ENCODE assay signal across 24 cellular contexts in the genomic region with DNA sequence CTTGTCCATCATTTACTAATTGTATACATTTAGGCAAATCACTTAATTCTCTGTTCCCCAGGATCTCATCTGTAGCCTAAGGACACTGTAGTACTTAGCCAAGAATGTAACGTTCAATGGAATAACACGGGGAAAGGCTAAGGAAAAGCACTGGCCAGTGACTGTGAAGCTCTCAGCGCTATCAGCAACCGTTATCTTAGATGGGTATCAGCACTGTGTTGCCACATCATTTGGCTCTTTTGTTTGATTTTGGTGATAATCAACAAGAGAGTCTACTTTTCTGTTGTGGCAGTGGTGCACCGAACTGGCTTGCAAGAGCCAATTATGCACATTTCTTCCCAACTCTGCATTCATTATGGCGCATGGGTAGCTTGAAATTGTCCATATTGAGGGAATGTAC.
"Had no signal": no experiment of that assay in that cellular context is flagged by ENCODE, and none has a peak within 500 bp of the region (broad histone marks: within the 10 kb centered on the region; RNA-seq: fewer than 3 reads in every experiment).

No MANE protein-coding gene starts in this region.

- H3K9me3 ChIP-seq: esophagus squamous epithelium, gastroesophageal sphincter, lower lobe of right lung had no signal

- DNase-seq: dermis blood vessel endothelial cell; dorsolateral prefrontal cortex; effector CD4-positive, alpha-beta T cell; effector memory CD4-positive, alpha-beta T cell; erythroblast; esophagus squamous epithelium; foreskin fibroblast; foreskin melanocyte; heart left ventricle; hypothalamus; immature natural killer cell; left cardiac atrium; left lung; left ventricle myocardium superior; lower lobe of right lung; mesenchymal stem cell; midbrain had no signal

- H3K4me1 ChIP-seq: esophagus squamous epithelium, gastroesophageal sphincter, heart left ventricle, left lung, lower lobe of right lung had no signal

- H3K4me2 ChIP-seq: hepatocyte had no signal

- FAIRE-seq: colon, keratinocyte had no signal

- H3K79me2 ChIP-seq: hepatocyte had no signal

- H3K27me3 ChIP-seq: dorsolateral prefrontal cortex, esophagus squamous epithelium, gastroesophageal sphincter, heart left ventricle, hepatocyte, left lung had no signal

- ATAC-seq: esophagus mucosa, gastroesophageal sphincter, heart left ventricle, left cardiac atrium, left lung, left ventricle myocardium superior, lower lobe of right lung had no signal

- H3K4me3 ChIP-seq: coronary artery, dorsolateral prefrontal cortex, esophagus squamous epithelium, gastroesophageal sphincter, heart left ventricle, hepatocyte, left lung, lower lobe of right lung had no signal

- H3K36me3 ChIP-seq: esophagus squamous epithelium, gastroesophageal sphincter, left lung, lower lobe of right lung had no signal

- H2AFZ ChIP-seq: hepatocyte had no signal

- H3K27ac ChIP-seq: coronary artery, dorsolateral prefrontal cortex, epithelial cell of prostate, esophagus squamous epithelium, gastroesophageal sphincter, heart left ventricle, hepatocyte, left lung, lower lobe of right lung had no signal
